In the genomic region with DNA sequence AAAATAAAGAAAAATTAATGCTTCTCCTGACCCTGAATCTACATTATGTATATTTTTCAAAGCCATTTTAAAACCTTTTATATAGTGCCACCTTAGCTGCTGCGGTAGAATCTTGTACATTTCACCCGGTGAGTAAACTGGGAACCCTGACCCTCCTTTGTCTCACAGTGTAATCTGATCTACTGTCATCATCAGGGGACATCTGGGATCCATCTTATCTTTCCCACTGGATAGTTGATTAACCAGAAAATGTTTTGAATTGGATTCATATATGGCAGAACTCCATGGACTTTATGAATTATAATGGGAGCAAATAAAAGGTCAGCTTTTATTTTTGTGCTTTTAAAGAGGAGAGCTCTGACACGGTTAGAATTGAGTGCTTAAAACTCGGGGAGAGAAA, we compare ENCODE assay signal across 16 cellular contexts.
DNase-seq lines count a peak whose midpoint lies in the region; ATAC-seq and TF ChIP-seq lines count a peak whose summit lies in the region.
"Had no signal": no experiment of that assay in that cellular context is flagged by ENCODE, and none has a peak within 500 bp of the region (broad histone marks: within the 10 kb centered on the region; RNA-seq: fewer than 3 reads in every experiment).

No MANE protein-coding gene starts in this region.

- H2AFZ ChIP-seq in GM23338 (no peak overlapping the region), neuron (ENCODE audit: low read depth, low read length) (peak overlapping the region; percentile 19)

- no peaks in the 10 kb centered on the region for H3K9me2 ChIP-seq in GM23338 (ENCODE audit: insufficient read depth)

- DNase-seq in GM23338 (ENCODE audit: low spot score) (peak; percentile 11), NCI-H2171 (lab: John Stamatoyannopoulos, UW) (peak; percentile 50), WTC11 (ENCODE audit: low spot score) (no peak), HT-29 (ENCODE audit: low spot score) (no peak), MV-4-11 (lab: John Stamatoyannopoulos, UW) (no peak), HPDE6-E6E7 (ENCODE audit: extremely low spot score) (no peak)
- no peak for DNase-seq in activated CD4-positive, alpha-beta T cell treated with anti-CD3 and anti-CD28 coated beads for 1 hour
- DNase-seq: activated T-cell treated with anti-CD3 and anti-CD28 coated beads, Interleukin-2, amount 50 U/mL, for 1 hour; C1 segment of cervical spinal cord; erythroblast; NCI-H187 treated with DMSO at 0.1 percent for 48 hours; stomach; T-helper 1 cell had no signal

- no peaks in the 10 kb centered on the region for H4K20me1 ChIP-seq in GM23338 (replicated peaks; ENCODE audit: insufficient read depth)

- H3K4me3 ChIP-seq in GM23338: no peak overlapping the region
- H3K4me3 ChIP-seq in neuron (ENCODE audit: low read length): no peak overlapping the region
- H3K4me3 ChIP-seq: lung, smooth muscle cell, stomach had no signal

- no peaks in the 10 kb centered on the region for H3K27me3 Mint-ChIP-seq in GM23338 (ENCODE audit: insufficient read depth, low read depth, poor library complexity)
- H3K27me3 Mint-ChIP-seq in WTC11 (ENCODE audit: low read depth): no peaks in the 10 kb centered on the region

- CTCF ChIA-PET in WTC11 (lab: Charles Lee): no interaction called here

- no peak overlapping the region for H3K27ac ChIP-seq in GM23338 (ENCODE audit: low read depth)
- H3K27ac ChIP-seq: stomach had no signal

- H3K9me3 ChIP-seq in neuron (ENCODE audit: low read length): no peaks in the 10 kb centered on the region
- H3K9me3 ChIP-seq: stomach had no signal

- no peaks in the 10 kb centered on the region for H3K36me3 Mint-ChIP-seq in GM23338 (ENCODE audit: low read depth)
- H3K36me3 Mint-ChIP-seq in WTC11: no peaks in the 10 kb centered on the region

- H3F3A ChIP-seq in GM23338 (replicated peaks; ENCODE audit: low read depth): no peaks in the 10 kb centered on the region

- H3K4me2 ChIP-seq in GM23338: no peak overlapping the region
- H3K4me2 ChIP-seq: smooth muscle cell had no signal

- H3K9me3 Mint-ChIP-seq in GM23338: no peaks in the 10 kb centered on the region
- 0 out of 2 replicates have a peak, but pooled peaks cover 3% of the 10 kb centered on the region for H3K9me3 Mint-ChIP-seq in WTC11

- POLR2A ChIA-PET in WTC11 (lab: Charles Lee): no interaction called here

- ATAC-seq in GM23338: peak; percentile 45; the same call in 1 of the 3 replicates
- ATAC-seq in WTC11: peak; percentile 38; the same call in 1 of the 2 replicates

- H3K27me3 ChIP-seq in GM23338 (ENCODE audit: insufficient read depth): no peaks in the 10 kb centered on the region
- no peaks in the 10 kb centered on the region for H3K27me3 ChIP-seq in neuron (ENCODE audit: insufficient read depth, low read length)
- H3K27me3 ChIP-seq: stomach had no signal

- no peaks in the 10 kb centered on the region for H3K79me2 ChIP-seq in GM23338 (replicated peaks; ENCODE audit: insufficient read depth)

- H3K4me1 Mint-ChIP-seq in GM23338 (peaks cover 22% of the 10 kb centered on the region), WTC11 (peaks cover 18% of the 10 kb centered on the region)

- no peaks in the 10 kb centered on the region for H3K4me1 ChIP-seq in GM23338 (ENCODE audit: insufficient read depth)
- H3K4me1 ChIP-seq in neuron (ENCODE audit: insufficient read depth, low read length): no peaks in the 10 kb centered on the region

- no peak for TF ChIP-seq CTCF in GM23338 (conservative IDR thresholded peaks at IDR 0.05; ENCODE audit: low read depth in 2 of 2)
- no peak for TF ChIP-seq CTCF in WTC11 (IDR thresholded peaks at IDR 0.05)

- H3K4me3 Mint-ChIP-seq in GM23338: no peak overlapping the region
- H3K4me3 Mint-ChIP-seq in WTC11: no peak overlapping the region

- no peaks in the 10 kb centered on the region for H3K36me3 ChIP-seq in GM23338 (ENCODE audit: insufficient read depth)
- H3K36me3 ChIP-seq in neuron (ENCODE audit: insufficient read depth, low read length): no peaks in the 10 kb centered on the region
- H3K36me3 ChIP-seq: stomach had no signal

- peak overlapping the region; percentile 81; the same call in 1 of the 2 replicates for H3K27ac Mint-ChIP-seq in GM23338
- H3K27ac Mint-ChIP-seq in WTC11: no peak overlapping the region

TF ChIP-seq in GM23338, 12 proteins besides CTCF, POLR2A, EP300 and RAD21 (continues in another document):
- no peak for TF ChIP-seq ZNF114 (CRISPR knock-in tag; IDR thresholded peaks at IDR 0.05)
- TF ChIP-seq JUNB (IDR thresholded peaks at IDR 0.05; ENCODE audit: unreplicated experiment): no peak
- TF ChIP-seq CREB1 (CRISPR knock-in tag; IDR thresholded peaks at IDR 0.05; ENCODE audit: low read depth): no peak

TF ChIP-seq in WTC11, 78 proteins besides CTCF, POLR2A, EP300 and RAD21 (continues in another document):
- TF ChIP-seq E2F5 (CRISPR knock-in tag; IDR thresholded peaks at IDR 0.05): no peak
- TF ChIP-seq ATF1 (CRISPR knock-in tag; IDR thresholded peaks at IDR 0.05): no peak
- TF ChIP-seq E2F4 (CRISPR knock-in tag; IDR thresholded peaks at IDR 0.05; ENCODE audit: borderline replicate concordance, low read depth): no peak
- no peak for TF ChIP-seq FOXK1 (CRISPR knock-in tag; IDR thresholded peaks at IDR 0.05)
- TF ChIP-seq, protein P1, sequence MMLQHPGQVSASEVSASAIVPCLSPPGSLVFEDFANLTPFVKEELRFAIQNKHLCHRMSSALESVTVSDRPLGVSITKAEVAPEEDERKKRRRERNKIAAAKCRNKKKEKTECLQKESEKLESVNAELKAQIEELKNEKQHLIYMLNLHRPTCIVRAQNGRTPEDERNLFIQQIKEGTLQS (CRISPR knock-in tag; conservative IDR thresholded peaks at IDR 0.05): no peak
- TF ChIP-seq ZNF396 (CRISPR knock-in tag; IDR thresholded peaks at IDR 0.05; ENCODE audit: borderline replicate concordance): no peak
- TF ChIP-seq ZNF219 (CRISPR knock-in tag; IDR thresholded peaks at IDR 0.05; ENCODE audit: borderline replicate concordance): no peak
- TF ChIP-seq SP1 (CRISPR knock-in tag; conservative IDR thresholded peaks at IDR 0.05): no peak
- TF ChIP-seq, protein P2, sequence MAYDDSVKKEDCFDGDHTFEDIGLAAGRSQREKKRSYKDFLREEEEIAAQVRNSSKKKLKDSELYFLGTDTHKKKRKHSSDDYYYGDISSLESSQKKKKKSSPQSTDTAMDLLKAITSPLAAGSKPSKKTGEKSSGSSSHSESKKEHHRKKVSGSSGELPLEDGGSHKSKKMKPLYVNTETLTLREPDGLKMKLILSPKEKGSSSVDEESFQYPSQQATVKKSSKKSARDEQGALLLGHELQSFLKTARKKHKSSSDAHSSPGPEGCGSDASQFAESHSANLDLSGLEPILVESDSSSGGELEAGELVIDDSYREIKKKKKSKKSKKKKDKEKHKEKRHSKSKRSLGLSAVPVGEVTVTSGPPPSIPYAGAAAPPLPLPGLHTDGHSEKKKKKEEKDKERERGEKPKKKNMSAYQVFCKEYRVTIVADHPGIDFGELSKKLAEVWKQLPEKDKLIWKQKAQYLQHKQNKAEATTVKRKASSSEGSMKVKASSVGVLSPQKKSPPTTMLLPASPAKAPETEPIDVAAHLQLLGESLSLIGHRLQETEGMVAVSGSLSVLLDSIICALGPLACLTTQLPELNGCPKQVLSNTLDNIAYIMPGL (CRISPR knock-in tag; IDR thresholded peaks at IDR 0.05): no peak
- TF ChIP-seq, protein P3, sequence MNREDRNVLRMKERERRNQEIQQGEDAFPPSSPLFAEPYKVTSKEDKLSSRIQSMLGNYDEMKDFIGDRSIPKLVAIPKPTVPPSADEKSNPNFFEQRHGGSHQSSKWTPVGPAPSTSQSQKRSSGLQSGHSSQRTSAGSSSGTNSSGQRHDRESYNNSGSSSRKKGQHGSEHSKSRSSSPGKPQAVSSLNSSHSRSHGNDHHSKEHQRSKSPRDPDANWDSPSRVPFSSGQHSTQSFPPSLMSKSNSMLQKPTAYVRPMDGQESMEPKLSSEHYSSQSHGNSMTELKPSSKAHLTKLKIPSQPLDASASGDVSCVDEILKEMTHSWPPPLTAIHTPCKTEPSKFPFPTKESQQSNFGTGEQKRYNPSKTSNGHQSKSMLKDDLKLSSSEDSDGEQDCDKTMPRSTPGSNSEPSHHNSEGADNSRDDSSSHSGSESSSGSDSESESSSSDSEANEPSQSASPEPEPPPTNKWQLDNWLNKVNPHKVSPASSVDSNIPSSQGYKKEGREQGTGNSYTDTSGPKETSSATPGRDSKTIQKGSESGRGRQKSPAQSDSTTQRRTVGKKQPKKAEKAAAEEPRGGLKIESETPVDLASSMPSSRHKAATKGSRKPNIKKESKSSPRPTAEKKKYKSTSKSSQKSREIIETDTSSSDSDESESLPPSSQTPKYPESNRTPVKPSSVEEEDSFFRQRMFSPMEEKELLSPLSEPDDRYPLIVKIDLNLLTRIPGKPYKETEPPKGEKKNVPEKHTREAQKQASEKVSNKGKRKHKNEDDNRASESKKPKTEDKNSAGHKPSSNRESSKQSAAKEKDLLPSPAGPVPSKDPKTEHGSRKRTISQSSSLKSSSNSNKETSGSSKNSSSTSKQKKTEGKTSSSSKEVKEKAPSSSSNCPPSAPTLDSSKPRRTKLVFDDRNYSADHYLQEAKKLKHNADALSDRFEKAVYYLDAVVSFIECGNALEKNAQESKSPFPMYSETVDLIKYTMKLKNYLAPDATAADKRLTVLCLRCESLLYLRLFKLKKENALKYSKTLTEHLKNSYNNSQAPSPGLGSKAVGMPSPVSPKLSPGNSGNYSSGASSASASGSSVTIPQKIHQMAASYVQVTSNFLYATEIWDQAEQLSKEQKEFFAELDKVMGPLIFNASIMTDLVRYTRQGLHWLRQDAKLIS (CRISPR knock-in tag; IDR thresholded peaks at IDR 0.05; ENCODE audit: borderline replicate concordance): no peak
- TF ChIP-seq FOXP1 (CRISPR knock-in tag; IDR thresholded peaks at IDR 0.05; ENCODE audit: borderline replicate concordance): no peak

Comparison
In these comparisons a context has a peak if more than half of its experiments do, and no peak if none do; other contexts are left out.
1. DNase-seq: peak in GM23338 (single experiment) and NCI-H2171 (single experiment); none in WTC11 (single experiment), HT-29 (single experiment), MV-4-11 (single experiment), HPDE6-E6E7 (single experiment) and activated CD4-positive, alpha-beta T cell treated with anti-CD3 and anti-CD28 coated beads for 1 hour (single experiment).